25 cellular contexts compared by ENCODE assay signal in the genomic region with DNA sequence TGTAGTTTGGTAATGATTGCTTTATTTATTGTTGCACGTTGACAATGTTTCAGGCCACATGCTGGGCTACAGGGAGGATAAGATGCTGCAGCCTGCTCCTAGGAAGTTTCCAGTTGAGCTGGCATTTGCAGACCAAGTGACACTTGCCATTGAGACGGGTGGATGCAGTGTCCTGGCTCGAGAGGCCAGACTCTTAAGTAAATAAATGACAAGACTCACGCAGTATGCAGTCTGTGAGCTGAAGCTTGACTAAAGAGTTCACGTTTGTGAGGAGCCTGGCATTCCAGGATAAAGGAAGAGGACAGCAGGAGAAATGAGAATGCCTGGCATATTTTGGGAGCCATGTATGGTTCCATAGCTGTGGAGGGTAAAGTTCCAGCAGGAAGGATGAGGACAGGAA.
DNase-seq lines count a peak whose midpoint lies in the region; ATAC-seq, FAIRE-seq and TF ChIP-seq lines count a peak whose summit lies in the region.
"Had no signal": no experiment of that assay in that cellular context is flagged by ENCODE, and none has a peak within 500 bp of the region (broad histone marks: within the 10 kb centered on the region; RNA-seq: fewer than 3 reads in every experiment).

No MANE protein-coding gene starts in this region.

- H3K4me3 Mint-ChIP-seq in chondrocyte (ENCODE audit: unreplicated experiment) (no peak overlapping the region), type B pancreatic cell (no peak overlapping the region)
- H3K4me3 Mint-ChIP-seq: B cell; CD4-positive, CD25-positive, alpha-beta regulatory T cell had no signal

- POLR2A ChIA-PET in HepG2 (lab: Yijun Ruan, JAX): no interaction called here

- FAIRE-seq in HepG2 (lab: Jason Lieb, UNC): no peak
- FAIRE-seq: H1 had no signal

- H3K27me3 Mint-ChIP-seq in chondrocyte (ENCODE audit: low read depth) (no peaks in the 10 kb centered on the region), type B pancreatic cell (peaks cover 9% of the 10 kb centered on the region)
- H3K27me3 Mint-ChIP-seq: B cell; CD4-positive, CD25-positive, alpha-beta regulatory T cell had no signal

- H3K27ac ChIP-seq in HepG2 (ENCODE audit: extremely low read length, insufficient read depth, low read length) (no peak overlapping the region), right lobe of liver (no peak overlapping the region), mesodermal cell (ENCODE audit: low read depth, low read length, severe bottlenecking) (peak overlapping the region; percentile 66), upper lobe of left lung (no peak overlapping the region)
- H3K27ac ChIP-seq: SK-N-MC had no signal

- TF ChIP-seq CTCF in HepG2 (CRISPR knock-in tag; IDR thresholded peaks at IDR 0.05) (no peak), right lobe of liver (IDR thresholded peaks at IDR 0.05) (no peak), chondrocyte (IDR thresholded peaks at IDR 0.05) (no peak), type B pancreatic cell (conservative IDR thresholded peaks at IDR 0.05) (no peak), upper lobe of left lung (IDR thresholded peaks at IDR 0.05) (no peak)

- TF ChIP-seq POLR2A in HepG2 (IDR thresholded peaks at IDR 0.05; ENCODE audit: insufficient read depth in 1 of 2, low read depth in 2 of 2, low read length in 2 of 2) (no peak), right lobe of liver (IDR thresholded peaks at IDR 0.05) (no peak), upper lobe of left lung (IDR thresholded peaks at IDR 0.05) (no peak)

- no peak overlapping the region for H2AFZ ChIP-seq in HepG2 (ENCODE audit: low read length)

- no peaks in the 10 kb centered on the region for H3K79me2 ChIP-seq in HepG2 (ENCODE audit: insufficient read depth, low read length)

- H3K4me1 ChIP-seq in HepG2 (ENCODE audit: insufficient read depth, low read length) (peaks cover 16% of the 10 kb centered on the region), right lobe of liver (no peaks in the 10 kb centered on the region), mesodermal cell (ENCODE audit: control insufficient read depth, insufficient read depth, low read length, poor library complexity, severe bottlenecking) (peaks cover 35% of the 10 kb centered on the region), upper lobe of left lung (no peaks in the 10 kb centered on the region)

- no TSS peak for BruUV-seq in HepG2 (replicated peaks; lab: Mats Ljungman, UMichigan)

- DNase-seq in HepG2 (ENCODE audit: low spot score) (peak; percentile 38), right lobe of liver (no peak), chondrocyte (ENCODE audit: low spot score) (no peak), type B pancreatic cell (ENCODE audit: extremely low spot score, unreplicated experiment) (no peak), upper lobe of left lung (no peak), DMS79 (lab: John Stamatoyannopoulos, UW) (no peak)
- DNase-seq: 8988T; Calu3; CD4-positive, CD25-positive, alpha-beta regulatory T cell; DMS79 treated with DMSO at 0.1 percent for 48 hours; Karpas-422; MG63; NCI-H1048; NCI-H1436; NCI-H2029 treated with DMSO at 0.1 percent for 48 hours; NCI-H2171; NCI-H446 treated with DMSO at 0.1 percent for 48 hours; NCI-H748 treated with DMSO at 0.1 percent for 48 hours; NK-92 treated with Interleukin-12 subunit alpha and Interleukin-12 subunit beta, amount 100 ng/mL, for 24 hours; SHP77 had no signal

- in situ Hi-C loops in HepG2 (cut with HindIII; ENCODE audit: extremely low pct_ligation_motif_present, low pct_unique_long_range_greater_than_20kb): no loop called here

- intact Hi-C loops in HepG2 (cut with micrococcal nuclease; ENCODE audit: unreplicated experiment) (no loop called here), right lobe of liver (cut with DNase I) (no loop called here)

- H3K36me3 Mint-ChIP-seq in chondrocyte (ENCODE audit: low read depth) (no peaks in the 10 kb centered on the region), type B pancreatic cell (no peaks in the 10 kb centered on the region)
- H3K36me3 Mint-ChIP-seq: CD4-positive, CD25-positive, alpha-beta regulatory T cell had no signal

- TF ChIP-seq EP300 in HepG2 (IDR thresholded peaks at IDR 0.05; ENCODE audit: low read depth in 2 of 2, low read length in 2 of 2) (no peak), HepG2 (CRISPR knock-in tag; IDR thresholded peaks at IDR 0.05; ENCODE audit: borderline replicate concordance) (no peak), upper lobe of left lung (IDR thresholded peaks at IDR 0.05) (no peak)

- H3K4me2 ChIP-seq in HepG2 (ENCODE audit: low read depth, low read length): peak overlapping the region; percentile 27; the same call in 1 of the 2 replicates

- H3K4me1 Mint-ChIP-seq in chondrocyte (ENCODE audit: low read depth) (peaks cover 10% of the 10 kb centered on the region), type B pancreatic cell (ENCODE audit: unreplicated experiment) (peaks cover 14% of the 10 kb centered on the region)
- H3K4me1 Mint-ChIP-seq: B cell; CD4-positive, CD25-positive, alpha-beta regulatory T cell had no signal

- H3K4me3 ChIP-seq in HepG2 (replicated peaks in 1 of 3; ENCODE audit: insufficient read depth in 1 of 3, low read depth in 2 of 3, low read length in 3 of 3): no peak overlapping the region
- H3K4me3 ChIP-seq in right lobe of liver: no peak overlapping the region
- H3K4me3 ChIP-seq in mesodermal cell (ENCODE audit: extremely low read depth, insufficient read depth, low read length, poor library complexity, severe bottlenecking): no peak overlapping the region
- H3K4me3 ChIP-seq in upper lobe of left lung: no peak overlapping the region
- H3K4me3 ChIP-seq: MG63, SK-N-MC had no signal

- H3K36me3 ChIP-seq in HepG2 (replicated peaks in 1 of 2; ENCODE audit: control insufficient read depth in 1 of 2, insufficient read depth in 2 of 2, low read length in 2 of 2) (no peaks in the 10 kb centered on the region), right lobe of liver (no peaks in the 10 kb centered on the region), mesodermal cell (ENCODE audit: control insufficient read depth, insufficient read depth, low read length) (no peaks in the 10 kb centered on the region), upper lobe of left lung (no peaks in the 10 kb centered on the region)
- H3K36me3 ChIP-seq: MG63 had no signal

- H4K20me1 ChIP-seq in HepG2 (ENCODE audit: insufficient read depth, low read length): no peaks in the 10 kb centered on the region

- H3K27me3 ChIP-seq in HepG2 (ENCODE audit: control insufficient read depth in 1 of 2, insufficient read depth in 2 of 2, low read length in 2 of 2): no peaks in the 10 kb centered on the region
- H3K27me3 ChIP-seq in right lobe of liver: no peaks in the 10 kb centered on the region
- H3K27me3 ChIP-seq in upper lobe of left lung: no peaks in the 10 kb centered on the region
- H3K27me3 ChIP-seq: MG63 had no signal

- H3K9me3 Mint-ChIP-seq in chondrocyte (ENCODE audit: low read depth) (no peaks in the 10 kb centered on the region), type B pancreatic cell (peaks cover 4% of the 10 kb centered on the region)

- H3K27ac Mint-ChIP-seq in chondrocyte (ENCODE audit: unreplicated experiment) (peak overlapping the region; percentile 42), type B pancreatic cell (peak overlapping the region; percentile 7)
- H3K27ac Mint-ChIP-seq: B cell; CD4-positive, CD25-positive, alpha-beta regulatory T cell had no signal

- WGBS in HepG2 (ENCODE audit: low lambda C conversion rate): 0% methylated on average over 5 of the region's 5 CpGs
- 62% methylated on average over 5 of the region's 5 CpGs for WGBS in right lobe of liver (ENCODE audit: insufficient coverage, low coverage, low lambda C conversion rate, missing lambda C conversion rate)
- 52 to 58% methylated on average over 4 to 5 of the region's 5 CpGs for WGBS in mesodermal cell (ENCODE audit: insufficient coverage in 2 of 2), 2 experiments
- 67 to 73% methylated on average over 5 of the region's 5 CpGs for WGBS in upper lobe of left lung, 2 donors

- no peak overlapping the region for H3K9ac ChIP-seq in HepG2 (ENCODE audit: insufficient read depth, low read depth, low read length)

- H3K9me3 ChIP-seq in HepG2 (ENCODE audit: low read length) (no peaks in the 10 kb centered on the region), right lobe of liver (no peaks in the 10 kb centered on the region), mesodermal cell (ENCODE audit: control insufficient read depth, low read length) (no peaks in the 10 kb centered on the region), upper lobe of left lung (no peaks in the 10 kb centered on the region)
- H3K9me3 ChIP-seq: MG63 had no signal

- ATAC-seq in HepG2: peak; percentile 24; the same call in 1 of the 3 replicates
- ATAC-seq in right lobe of liver: no peak
- no peak for ATAC-seq in upper lobe of left lung (ENCODE audit: low FRiP score in 2 of 2)
- no peak for ATAC-seq in HG02678 (IDR thresholded peaks at IDR 0.05; ENCODE audit: unreplicated experiment)

- CTCF ChIA-PET in HepG2 (lab: Yijun Ruan, JAX; ENCODE audit: low intra/inter-chr PET ratio, low total read pairs): no interaction called here

- no peak for TF ChIP-seq RAD21 in HepG2 (CRISPR knock-in tag; IDR thresholded peaks at IDR 0.05)

TF ChIP-seq in HepG2, 621 proteins besides CTCF, POLR2A, EP300 and RAD21:
- TF ChIP-seq RARA (CRISPR knock-in tag; IDR thresholded peaks at IDR 0.05): no peak
- TF ChIP-seq ZNF468 (CRISPR knock-in tag; IDR thresholded peaks at IDR 0.05): no peak
- TF ChIP-seq, protein P1, sequence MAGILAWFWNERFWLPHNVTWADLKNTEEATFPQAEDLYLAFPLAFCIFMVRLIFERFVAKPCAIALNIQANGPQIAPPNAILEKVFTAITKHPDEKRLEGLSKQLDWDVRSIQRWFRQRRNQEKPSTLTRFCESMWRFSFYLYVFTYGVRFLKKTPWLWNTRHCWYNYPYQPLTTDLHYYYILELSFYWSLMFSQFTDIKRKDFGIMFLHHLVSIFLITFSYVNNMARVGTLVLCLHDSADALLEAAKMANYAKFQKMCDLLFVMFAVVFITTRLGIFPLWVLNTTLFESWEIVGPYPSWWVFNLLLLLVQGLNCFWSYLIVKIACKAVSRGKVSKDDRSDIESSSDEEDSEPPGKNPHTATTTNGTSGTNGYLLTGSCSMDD (CRISPR knock-in tag; IDR thresholded peaks at IDR 0.05): no peak
- no peak for TF ChIP-seq CC2D1A (CRISPR knock-in tag; IDR thresholded peaks at IDR 0.05)
- no peak for TF ChIP-seq ZNF746 (CRISPR knock-in tag; IDR thresholded peaks at IDR 0.05)
- no peak for TF ChIP-seq ZNF207 (IDR thresholded peaks at IDR 0.05; ENCODE audit: borderline replicate concordance)
- no peak for TF ChIP-seq SKI (IDR thresholded peaks at IDR 0.05; ENCODE audit: partially characterized antibody)
- TF ChIP-seq U2AF1 (optimal IDR thresholded peaks at IDR 0.05; ENCODE audit: low read depth, low read length): no peak
- peak; percentile 44 for TF ChIP-seq TEAD3 (CRISPR knock-in tag; optimal IDR thresholded peaks at IDR 0.05; ENCODE audit: borderline replicate concordance)
